Comparison of ENCODE assay signal across 8 cellular contexts in the genomic region with DNA sequence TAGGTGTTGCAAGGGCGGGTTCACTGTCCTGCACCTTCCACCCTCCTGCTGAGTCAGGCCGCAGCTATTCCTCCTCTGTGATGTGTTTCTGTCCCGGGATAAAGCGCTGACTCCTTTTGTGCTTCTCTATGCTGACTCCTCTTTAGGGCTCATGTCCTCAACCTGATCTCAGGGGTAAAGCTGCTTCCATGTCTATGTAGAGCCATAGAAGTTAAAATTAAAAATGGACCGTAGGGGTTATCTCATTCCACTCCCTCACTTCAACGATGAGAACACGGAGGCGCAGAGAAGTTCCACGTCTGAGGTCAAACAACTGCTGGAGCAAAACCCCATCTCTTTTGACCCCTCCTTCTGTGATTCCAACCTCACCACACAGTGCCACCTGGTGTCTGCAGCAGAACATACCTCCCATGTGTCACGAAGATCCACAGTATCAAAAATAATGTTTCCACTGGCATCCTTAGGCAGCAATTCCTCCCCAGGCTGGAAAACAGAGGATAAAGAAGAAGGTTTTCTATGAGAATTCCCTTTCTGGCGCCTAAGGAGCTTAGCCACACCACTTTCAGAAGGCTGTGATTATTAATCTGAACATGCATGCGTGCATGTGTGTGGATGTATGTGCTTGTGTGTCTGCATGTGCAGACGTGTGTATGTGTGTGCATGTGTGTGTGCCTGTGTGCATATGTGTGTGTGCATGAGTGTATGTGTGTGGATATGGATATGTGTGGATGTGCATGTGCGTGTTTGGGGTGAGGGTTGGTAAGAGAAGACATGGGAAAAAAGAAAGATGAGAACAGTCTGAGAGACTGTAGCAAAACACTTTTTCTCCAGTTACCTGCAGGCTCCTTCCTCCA.
A peak's percentile ranks its signal among the peaks of the same experiment; 100 is the strongest.
DNase-seq lines count a peak whose midpoint lies in the region; ATAC-seq and TF ChIP-seq lines count a peak whose summit lies in the region.

No MANE protein-coding gene starts in this region.

- no peaks in the 10 kb centered on the region for H4K20me1 ChIP-seq in OCI-LY1 (ENCODE audit: insufficient read depth, low read length)

- H2AFZ ChIP-seq in OCI-LY1 (ENCODE audit: low read length), result no peak overlapping the region
- peak overlapping the region; percentile 83 for H2AFZ ChIP-seq in parathyroid adenoma

- H3K9ac ChIP-seq in OCI-LY1 (ENCODE audit: low read length), result no peak overlapping the region
- H3K9ac ChIP-seq in parathyroid adenoma, result no peak overlapping the region

- H3K27me3 ChIP-seq in OCI-LY1 (ENCODE audit: insufficient read depth, low read length), result no peaks in the 10 kb centered on the region
- no peaks in the 10 kb centered on the region for H3K27me3 ChIP-seq in parathyroid adenoma (ENCODE audit: control insufficient read depth, insufficient read depth, low read length)

- TF ChIP-seq CTCF in AG09319 (IDR thresholded peaks at IDR 0.05; ENCODE audit: low read depth, low read length), result peak; percentile 75
- peak; percentile 69 for TF ChIP-seq CTCF in OCI-LY1 (IDR thresholded peaks at IDR 0.05; ENCODE audit: low read length)
- TF ChIP-seq CTCF in foreskin fibroblast (IDR thresholded peaks at IDR 0.05; ENCODE audit: low read depth, low read length), result peak; percentile 54
- TF ChIP-seq CTCF in parathyroid adenoma (IDR thresholded peaks at IDR 0.05), result peak; percentile 62

- H3K4me1 ChIP-seq in OCI-LY1 (ENCODE audit: insufficient read depth, low read length, severe bottlenecking) (no peaks in the 10 kb centered on the region), parathyroid adenoma (peaks cover 7% of the 10 kb centered on the region)

- no peaks in the 10 kb centered on the region for H3K9me2 ChIP-seq in OCI-LY1 (ENCODE audit: low read depth, low read length)

- DNase-seq in AG09319 (ENCODE audit: extremely low read depth, low read depth) (no peak), activated T-helper 1 cell treated with Interleukin-2 at 50 U/mL for 16 hours (ENCODE audit: low read depth) (peak; percentile 15), foreskin fibroblast (peak in 1 of 2 donors; percentile 75), NCI-H446 treated with DMSO at 0.1 percent for 48 hours (lab: John Stamatoyannopoulos, UW) (no peak)

- H3K9me3 ChIP-seq in OCI-LY1 (ENCODE audit: low read length) (no peaks in the 10 kb centered on the region), parathyroid adenoma (ENCODE audit: control insufficient read depth, low read length) (no peaks in the 10 kb centered on the region)

- no peaks in the 10 kb centered on the region for H3K79me2 ChIP-seq in OCI-LY1 (ENCODE audit: insufficient read depth, low read length)
- H3K79me2 ChIP-seq in parathyroid adenoma, result no peaks in the 10 kb centered on the region

- ATAC-seq in GM18520 (IDR thresholded peaks at IDR 0.05; ENCODE audit: unreplicated experiment) (peak; percentile 67), HG03196 (IDR thresholded peaks at IDR 0.05; ENCODE audit: unreplicated experiment) (peak; percentile 76)

- no peak overlapping the region for H3K27ac ChIP-seq in OCI-LY1 (ENCODE audit: low read depth, low read length, poor library complexity, severe bottlenecking)
- H3K27ac ChIP-seq in parathyroid adenoma, result peak overlapping the region; percentile 67

- no peak overlapping the region for H3K4me3 ChIP-seq in OCI-LY1 (ENCODE audit: low read depth, low read length, poor library complexity, severe bottlenecking)
- H3K4me3 ChIP-seq in foreskin fibroblast (ENCODE audit: low read depth in 1 of 2, low read length in 2 of 2), result no peak overlapping the region
- H3K4me3 ChIP-seq in parathyroid adenoma (ENCODE audit: low read depth, low read length), result no peak overlapping the region

- H3F3A ChIP-seq in OCI-LY1 (ENCODE audit: insufficient read depth, low read length), result no peaks in the 10 kb centered on the region

- H3K4me2 ChIP-seq in OCI-LY1 (ENCODE audit: low read length) (no peak overlapping the region), parathyroid adenoma (ENCODE audit: low read length) (no peak overlapping the region)

- H3K36me3 ChIP-seq in OCI-LY1 (ENCODE audit: insufficient read depth, low read length) (no peaks in the 10 kb centered on the region), parathyroid adenoma (ENCODE audit: control insufficient read depth, insufficient read depth, low read length) (no peaks in the 10 kb centered on the region)
